19 cellular contexts compared by ENCODE assay signal in genomic region chr16:80947239-80947638, GRCh38. TPM values are rescaled to one million over a fixed set of nuclear protein-coding genes. Genes with fewer than 3 reads are reported as not detected.
DNase-seq lines count a peak whose midpoint lies in the region; ATAC-seq and TF ChIP-seq lines count a peak whose summit lies in the region.
"Had no signal": no experiment of that assay in that cellular context is flagged by ENCODE, and none has a peak within 500 bp of the region (broad histone marks: within the 10 kb centered on the region; RNA-seq: fewer than 3 reads in every experiment).

No MANE protein-coding gene starts in this region.

- no peak overlapping the region for H3K4me3 ChIP-seq in fibroblast of pulmonary artery (replicated peaks; ENCODE audit: low read depth, low read length)
- H3K4me3 ChIP-seq: A549 had no signal

- H3K27me3 Mint-ChIP-seq in activated T-cell treated with anti-CD3 and anti-CD28 coated beads, Interleukin-2, amount 50 U/mL, for 72 hours (ENCODE audit: low read depth), result peaks cover 26% of the 10 kb centered on the region

- peak overlapping the region; percentile 14 to 18 for H3K4me3 Mint-ChIP-seq in activated T-cell treated with anti-CD3 and anti-CD28 coated beads, Interleukin-2, amount 50 U/mL, for 72 hours
- H3K4me3 Mint-ChIP-seq: CD14-positive monocyte; CD4-positive, alpha-beta memory T cell; HFFc6 had no signal

- no peaks in the 10 kb centered on the region for H3K36me3 Mint-ChIP-seq in activated T-cell treated with anti-CD3 and anti-CD28 coated beads, Interleukin-2, amount 50 U/mL, for 72 hours (ENCODE audit: insufficient read depth in 2 of 2)
- H3K36me3 Mint-ChIP-seq: CD14-positive monocyte had no signal

- no peak for TF ChIP-seq CTCF in 22Rv1 (IDR thresholded peaks at IDR 0.05)
- no peak for TF ChIP-seq CTCF in C4-2B (conservative IDR thresholded peaks at IDR 0.05)
- TF ChIP-seq CTCF in fibroblast of pulmonary artery (IDR thresholded peaks at IDR 0.05; ENCODE audit: low read length, missing control alignments), result no peak

- no peak overlapping the region for H3K27ac Mint-ChIP-seq in activated T-cell treated with anti-CD3 and anti-CD28 coated beads, Interleukin-2, amount 50 U/mL, for 72 hours
- H3K27ac Mint-ChIP-seq: CD14-positive monocyte; CD4-positive, alpha-beta memory T cell; HFFc6 had no signal

- no peak for DNase-seq in activated T-cell treated with anti-CD3 and anti-CD28 coated beads, Interleukin-2, amount 50 U/mL, for 72 hours
- DNase-seq in activated T-cell treated with anti-CD3 and anti-CD28 coated beads, Interleukin-2, amount 50 U/mL, for 1 hour, result no peak
- DNase-seq in fibroblast of pulmonary artery (ENCODE audit: low read depth), result peak; percentile 29
- DNase-seq: AML-193; CD4-positive, alpha-beta memory T cell; DMS153; DMS79; GDM1; GOT3; H7; HFFc6 had no signal

- peaks cover 2 to 3% of the 10 kb centered on the region in 2 donors for H3K9me3 Mint-ChIP-seq in activated T-cell treated with anti-CD3 and anti-CD28 coated beads, Interleukin-2, amount 50 U/mL, for 72 hours

- peak; percentile 32 to 34 for ATAC-seq in activated T-cell treated with anti-CD3 and anti-CD28 coated beads, Interleukin-2, amount 50 U/mL, for 72 hours (replicated peaks in 1 of 2)
- ATAC-seq in GM21367 (IDR thresholded peaks at IDR 0.05; ENCODE audit: unreplicated experiment), result no peak
- no peak for ATAC-seq in GM18867 (IDR thresholded peaks at IDR 0.05; ENCODE audit: unreplicated experiment)
- ATAC-seq: A549, HCT116 had no signal

- peaks cover 26% of the 10 kb centered on the region for H3K4me1 Mint-ChIP-seq in activated T-cell treated with anti-CD3 and anti-CD28 coated beads, Interleukin-2, amount 50 U/mL, for 72 hours (ENCODE audit: low read depth)
- H3K4me1 Mint-ChIP-seq: CD4-positive, alpha-beta memory T cell had no signal

- H3K27ac ChIP-seq in 22Rv1 (peak overlapping the region; percentile 50), C4-2B (peak overlapping the region; percentile 58; the same call in 1 of the 2 replicates)
- H3K27ac ChIP-seq: A549, HL-60 had no signal

RNA-seq across cellular contexts. Expression of gene CMC2, which starts 59.4 kb away (rescaled TPM):
- 100 to 1,000 TPM; 114 to 121 TPM for total RNA-seq in activated T-cell treated with anti-CD3 and anti-CD28 coated beads, Interleukin-2, amount 50 U/mL, for 72 hours

RNA-seq across cellular contexts. Expression of gene CENPN, which starts 59.8 kb away (rescaled TPM):
- total RNA-seq in activated T-cell treated with anti-CD3 and anti-CD28 coated beads, Interleukin-2, amount 50 U/mL, for 72 hours, result 10 to 100 TPM; 62.0 to 64.1 TPM

Comparison
In these comparisons a context has a peak if more than half of its experiments do, and no peak if none do; other contexts are left out.
1. ATAC-seq: peak in activated T-cell treated with anti-CD3 and anti-CD28 coated beads, Interleukin-2, amount 50 U/mL, for 72 hours (2 of 2); none in GM21367 (single experiment) and GM18867 (single experiment).